In the genomic region with DNA sequence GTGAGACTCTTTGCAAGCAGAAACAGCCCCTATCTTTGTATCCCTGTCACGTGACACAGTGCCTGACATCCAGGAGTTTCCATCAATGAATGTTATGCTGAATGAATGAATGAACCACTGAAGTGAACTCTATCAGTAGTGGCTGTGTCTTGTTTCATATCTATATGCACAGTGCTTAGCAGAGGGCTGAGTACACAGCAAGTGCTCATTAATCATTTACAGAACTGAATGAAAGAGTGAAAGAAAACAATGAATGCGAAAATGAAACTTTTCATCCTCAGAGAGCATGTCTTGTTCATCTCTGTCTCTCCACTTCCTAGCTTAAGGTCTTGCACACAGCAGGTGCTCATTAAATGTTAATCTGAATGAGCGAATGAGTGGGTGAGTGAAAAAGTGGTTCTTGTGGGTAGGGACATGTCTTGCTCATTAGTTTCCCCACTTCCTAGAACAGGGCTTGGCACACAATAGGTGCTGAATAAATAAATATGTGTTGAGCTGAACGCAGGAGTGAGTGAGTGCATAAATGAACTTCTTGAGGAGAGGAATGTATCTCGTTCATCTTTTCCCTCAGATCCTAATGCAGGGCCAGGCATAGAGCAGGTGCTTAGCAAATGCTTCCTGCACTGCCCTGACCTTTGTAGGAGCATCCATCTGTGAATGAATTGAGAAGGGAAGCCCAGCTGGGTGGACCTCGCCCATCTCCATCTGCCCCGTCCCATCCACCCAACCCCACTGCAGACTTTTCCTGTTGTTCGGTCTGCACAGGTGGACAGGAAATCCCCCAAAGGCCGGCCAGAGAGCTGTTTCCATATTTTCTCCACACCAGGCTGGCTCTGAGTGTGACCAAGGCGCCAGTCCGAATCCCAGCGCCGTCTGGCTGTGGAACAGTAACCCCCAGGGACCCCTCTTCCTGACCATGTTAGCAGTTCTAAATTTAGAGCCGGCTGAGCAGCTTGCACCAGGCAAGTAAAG, we compare ENCODE assay signal across 9 cellular contexts.
DNase-seq lines count a peak whose midpoint lies in the region; ATAC-seq, FAIRE-seq and TF ChIP-seq lines count a peak whose summit lies in the region.
"Had no signal": no experiment of that assay in that cellular context is flagged by ENCODE, and none has a peak within 500 bp of the region (broad histone marks: within the 10 kb centered on the region; RNA-seq: fewer than 3 reads in every experiment).

No MANE protein-coding gene starts in this region.

- WGBS in A549 (ENCODE audit: missing lambda C conversion rate), result 58% methylated on average over 14 of the region's 14 CpGs
- WGBS in endodermal cell (ENCODE audit: insufficient coverage in 1 of 2, insufficient read length in 1 of 2), 2 experiments, result 91 to 95% methylated on average over 9 to 13 of the region's 14 CpGs

- no peak for TF ChIP-seq POLR2A in A549 (IDR thresholded peaks at IDR 0.05; ENCODE audit: low read length)

- no peaks in the 10 kb centered on the region for H3K27me3 ChIP-seq in thoracic aorta (replicated peaks; ENCODE audit: insufficient read depth)
- H3K27me3 ChIP-seq in endodermal cell (ENCODE audit: control insufficient read depth, insufficient read depth, low read length, poor library complexity, severe bottlenecking), result no peaks in the 10 kb centered on the region

- H3K36me3 ChIP-seq in thoracic aorta (no peaks in the 10 kb centered on the region), endodermal cell (ENCODE audit: control insufficient read depth, insufficient read depth, low read length) (no peaks in the 10 kb centered on the region)

- H3K27ac Mint-ChIP-seq in CD14-positive monocyte (no peak overlapping the region), endodermal cell (no peak overlapping the region), HFFc6 (no peak overlapping the region)
- H3K27ac Mint-ChIP-seq: memory B cell had no signal

- H3K4me1 ChIP-seq in A549 (peaks cover 7% of the 10 kb centered on the region; the same call in 1 of the 3 replicates), thoracic aorta (ENCODE audit: control insufficient read depth in 1 of 2, low read depth in 2 of 2) (peaks cover 47 to 98% of the 10 kb centered on the region in 2 donors), endodermal cell (ENCODE audit: control insufficient read depth, insufficient read depth, low read length) (no peaks in the 10 kb centered on the region)

- H3K9me3 Mint-ChIP-seq in CD14-positive monocyte, result peaks cover 0 to 8% (median 3%) of the 10 kb centered on the region in 7 donors
- H3K9me3 Mint-ChIP-seq in endodermal cell, result no peaks in the 10 kb centered on the region
- peaks cover 4% of the 10 kb centered on the region; the same call in 1 of the 2 replicates for H3K9me3 Mint-ChIP-seq in HFFc6
- H3K9me3 Mint-ChIP-seq: memory B cell had no signal

- H3K4me3 ChIP-seq in A549, result no peak overlapping the region
- no peak overlapping the region for H3K4me3 ChIP-seq in epithelial cell of proximal tubule (ENCODE audit: low read depth, low read length)
- H3K4me3 ChIP-seq in thoracic aorta, result peak overlapping the region; percentile 43
- H3K4me3 ChIP-seq in endodermal cell (ENCODE audit: low read length), result no peak overlapping the region

- H3K36me3 Mint-ChIP-seq in CD14-positive monocyte (no peaks in the 10 kb centered on the region), endodermal cell (ENCODE audit: low read depth) (peaks cover 4% of the 10 kb centered on the region), HFFc6 (ENCODE audit: low read depth) (no peaks in the 10 kb centered on the region; the same call in 1 of the 2 replicates)
- H3K36me3 Mint-ChIP-seq: memory B cell had no signal

- H3K27ac ChIP-seq in A549, result no peak overlapping the region
- peak overlapping the region; percentile 86 to 91 for H3K27ac ChIP-seq in thoracic aorta
- H3K27ac ChIP-seq in endodermal cell (ENCODE audit: low read depth, low read length), result no peak overlapping the region

- H3K27me3 Mint-ChIP-seq in CD14-positive monocyte (ENCODE audit: low read depth in 3 of 3) (peaks cover 8% of the 10 kb centered on the region in 3 donors), endodermal cell (ENCODE audit: insufficient read depth) (no peaks in the 10 kb centered on the region), HFFc6 (ENCODE audit: insufficient read depth) (no peaks in the 10 kb centered on the region; the same call in none of the 2 replicates)

- H3K4me3 Mint-ChIP-seq in CD14-positive monocyte, result peak overlapping the region in 1 of 2 donors; percentile 37
- no peak overlapping the region for H3K4me3 Mint-ChIP-seq in endodermal cell
- H3K4me3 Mint-ChIP-seq in HFFc6, result no peak overlapping the region
- H3K4me3 Mint-ChIP-seq: memory B cell had no signal

- CTCF ChIA-PET in A549 (lab: Yijun Ruan, JAX), result no interaction called here

- H3K4me1 Mint-ChIP-seq in CD14-positive monocyte (peaks cover 3% of the 10 kb centered on the region), endodermal cell (no peaks in the 10 kb centered on the region), HFFc6 (ENCODE audit: low read depth) (no peaks in the 10 kb centered on the region; the same call in 1 of the 2 replicates)

- no peak for TF ChIP-seq RAD21 in A549 (conservative IDR thresholded peaks at IDR 0.05 in 1 of 2, IDR thresholded peaks at IDR 0.05 in 1 of 2)

- no peak for FAIRE-seq in A549 (lab: Jason Lieb, UNC)

- H3K9me3 ChIP-seq in A549 (no peaks in the 10 kb centered on the region), thoracic aorta (no peaks in the 10 kb centered on the region), endodermal cell (ENCODE audit: control insufficient read depth, low read length) (no peaks in the 10 kb centered on the region)

- no peak overlapping the region for H3K9ac ChIP-seq in endodermal cell (ENCODE audit: extremely low read depth, low read length, poor library complexity, severe bottlenecking)

- H3K4me2 ChIP-seq in A549, result peak overlapping the region; percentile 25; the same call in 2 of the 3 replicates

- POLR2A ChIA-PET in A549 (lab: Yijun Ruan, JAX), result no interaction called here

- intact Hi-C loops in CD14-positive monocyte (cut with micrococcal nuclease), result no loop called here

- peak in 1 of 2 experiments; percentile 23 for DNase-seq in A549 (ENCODE audit: low read depth in 1 of 2, low spot score in 1 of 2)
- peak; percentile 33 for DNase-seq in GM19238 (ENCODE audit: insufficient read length, low spot score)
- DNase-seq in epithelial cell of proximal tubule (ENCODE audit: low read depth), result peak; percentile 16
- DNase-seq in thoracic aorta (ENCODE audit: low spot score), result peak; percentile 60
- DNase-seq in CD14-positive monocyte (ENCODE audit: low spot score), result no peak
- DNase-seq in endodermal cell, result no peak
- no peak for DNase-seq in HFFc6

- TF ChIP-seq EP300 in A549 (IDR thresholded peaks at IDR 0.05), result no peak

- ATAC-seq in A549 (peak; percentile 34 to 42; a peak in 4 of 6 replicates), HG03457 (IDR thresholded peaks at IDR 0.05; ENCODE audit: unreplicated experiment) (peak; percentile 56), thoracic aorta (ENCODE audit: insufficient number of reproducible peaks, low FRiP score, low read depth) (peak; percentile 54)

- TF ChIP-seq CTCF in A549 (IDR thresholded peaks at IDR 0.05) (no peak), epithelial cell of proximal tubule (conservative IDR thresholded peaks at IDR 0.05; ENCODE audit: low read depth, low read length) (no peak), thoracic aorta (IDR thresholded peaks at IDR 0.05) (no peak), CD14-positive monocyte (IDR thresholded peaks at IDR 0.05) (no peak), endodermal cell (conservative IDR thresholded peaks at IDR 0.05) (no peak), HFFc6 (IDR thresholded peaks at IDR 0.05) (no peak)

TF ChIP-seq in A549, 52 proteins besides CTCF, POLR2A, EP300 and RAD21:
- TF ChIP-seq, protein P1, sequence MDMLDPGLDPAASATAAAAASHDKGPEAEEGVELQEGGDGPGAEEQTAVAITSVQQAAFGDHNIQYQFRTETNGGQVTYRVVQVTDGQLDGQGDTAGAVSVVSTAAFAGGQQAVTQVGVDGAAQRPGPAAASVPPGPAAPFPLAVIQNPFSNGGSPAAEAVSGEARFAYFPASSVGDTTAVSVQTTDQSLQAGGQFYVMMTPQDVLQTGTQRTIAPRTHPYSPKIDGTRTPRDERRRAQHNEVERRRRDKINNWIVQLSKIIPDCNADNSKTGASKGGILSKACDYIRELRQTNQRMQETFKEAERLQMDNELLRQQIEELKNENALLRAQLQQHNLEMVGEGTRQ (IDR thresholded peaks at IDR 0.05), result peak; percentile 63
- no peak for TF ChIP-seq RCOR1 (IDR thresholded peaks at IDR 0.05; ENCODE audit: low read depth, low read length)

Comparison
In these comparisons a context has a peak if more than half of its experiments do, and no peak if none do; other contexts are left out.
1. DNase-seq: peak in GM19238 (single experiment), epithelial cell of proximal tubule (single experiment) and thoracic aorta (single experiment); none in CD14-positive monocyte (single experiment), endodermal cell (single experiment) and HFFc6 (single experiment).
2. H3K27ac ChIP-seq: peak in thoracic aorta (2 of 2); none in A549 (0 of 2) and endodermal cell (single experiment).
3. Peak in every context shown above with its lines, with median percentiles within 50 percentile points of each other: ATAC-seq.